16 cellular contexts compared by ENCODE assay signal in the genomic region with DNA sequence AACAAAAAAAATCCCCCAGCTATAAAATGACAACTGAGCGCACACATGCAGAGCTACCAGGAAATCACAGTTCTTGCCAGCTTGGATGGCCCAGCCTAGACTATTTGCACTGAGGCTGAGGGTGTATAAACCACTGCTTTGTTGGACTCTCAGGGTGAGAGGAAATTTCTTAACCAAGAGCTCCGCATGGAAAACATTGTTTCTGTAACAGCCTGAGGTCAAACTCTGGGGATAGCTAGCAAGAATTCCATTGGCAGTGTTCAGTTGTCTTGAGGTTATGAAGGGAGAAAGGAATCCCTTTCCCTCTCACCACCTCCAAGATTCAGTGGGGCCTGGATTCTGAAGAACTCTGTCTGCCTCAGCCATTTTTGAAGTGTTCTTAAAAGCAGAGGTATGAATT.
A peak's percentile ranks its signal among the peaks of the same experiment; 100 is the strongest.
DNase-seq lines count a peak whose midpoint lies in the region; ATAC-seq and TF ChIP-seq lines count a peak whose summit lies in the region.
"Had no signal": no experiment of that assay in that cellular context is flagged by ENCODE, and none has a peak within 500 bp of the region (broad histone marks: within the 10 kb centered on the region; RNA-seq: fewer than 3 reads in every experiment).

No MANE protein-coding gene starts in this region.

- H2AFZ ChIP-seq in GM23248, result no peak overlapping the region

- CTCF ChIA-PET in naive thymus-derived CD4-positive, alpha-beta T cell (lab: Charles Lee), result no interaction called here

- peaks cover 0 to 16% (median 0%) of the 10 kb centered on the region in 5 donors for H3K27me3 Mint-ChIP-seq in naive thymus-derived CD4-positive, alpha-beta T cell
- H3K27me3 Mint-ChIP-seq: activated naive CD8-positive, alpha-beta T cell treated with anti-CD3 and anti-CD28 coated beads, Interleukin-2, amount 50 U/mL, for 24 hours had no signal

- DNase-seq in GM23248 (peak; percentile 6), choroid plexus epithelial cell (ENCODE audit: low read depth) (peak; percentile 4), left lung (no peak), COR-L47 (lab: John Stamatoyannopoulos, UW) (no peak), dermis blood vessel endothelial cell (no peak)
- no peak for DNase-seq in naive thymus-derived CD4-positive, alpha-beta T cell
- DNase-seq: activated naive CD8-positive, alpha-beta T cell treated with anti-CD3 and anti-CD28 coated beads, Interleukin-2, amount 50 U/mL, for 24 hours; activated T-cell treated with anti-CD3 and anti-CD28 coated beads, Interleukin-2, amount 50 U/mL, for 48 hours; CD4-positive, alpha-beta memory T cell; EL; MV-4-11; occipital lobe; stimulated activated naive B cell treated with anti-CD40 and anti-IgM and Interleukin-4, amounts not matched to agents 10 μg/mL and 1 μg/mL and 100 μg/mL, for 72 hours had no signal

- no peaks in the 10 kb centered on the region for H3F3A ChIP-seq in GM23248 (ENCODE audit: insufficient read depth)

- POLR2A ChIA-PET in naive thymus-derived CD4-positive, alpha-beta T cell (lab: Charles Lee), result no interaction called here

- WGBS in GM23248 (ENCODE audit: low coverage in 1 of 2, low lambda C conversion rate in 2 of 2, missing lambda C conversion rate in 2 of 2), 2 experiments, result 2 to 3% methylated on average over 2 of the region's 2 CpGs

- intact Hi-C loops in left lung (cut with DNase I), result no loop called here
- intact Hi-C loops in naive thymus-derived CD4-positive, alpha-beta T cell (cut with micrococcal nuclease), result no loop called here

- no peaks in the 10 kb centered on the region for H4K20me1 ChIP-seq in GM23248 (ENCODE audit: insufficient read depth)

- no peak overlapping the region for H3K4me3 Mint-ChIP-seq in naive thymus-derived CD4-positive, alpha-beta T cell
- H3K4me3 Mint-ChIP-seq: activated naive CD8-positive, alpha-beta T cell treated with anti-CD3 and anti-CD28 coated beads, Interleukin-2, amount 50 U/mL, for 24 hours; CD4-positive, alpha-beta memory T cell; mesothelial cell of epicardium; stimulated activated naive B cell treated with anti-CD40 and anti-IgM and Interleukin-4, amounts not matched to agents 10 μg/mL and 1 μg/mL and 100 μg/mL, for 72 hours had no signal

- peaks cover 0 to 8% (median 0%) of the 10 kb centered on the region in 11 donors for H3K9me3 Mint-ChIP-seq in naive thymus-derived CD4-positive, alpha-beta T cell

- no peak overlapping the region for H3K27ac ChIP-seq in GM23248
- peak overlapping the region in 1 of 2 donors; percentile 60 for H3K27ac ChIP-seq in left lung
- H3K27ac ChIP-seq in skeletal muscle tissue (ENCODE audit: low read depth, low read length), result peak overlapping the region; percentile 33
- no peak overlapping the region for H3K27ac ChIP-seq in naive thymus-derived CD4-positive, alpha-beta T cell (ENCODE audit: low read depth, low read length)

- peaks cover 0 to under 1% (median 0%) of the 10 kb centered on the region in 7 donors for H3K4me1 Mint-ChIP-seq in naive thymus-derived CD4-positive, alpha-beta T cell
- H3K4me1 Mint-ChIP-seq: activated naive CD8-positive, alpha-beta T cell treated with anti-CD3 and anti-CD28 coated beads, Interleukin-2, amount 50 U/mL, for 24 hours; CD4-positive, alpha-beta memory T cell; stimulated activated naive B cell treated with anti-CD40 and anti-IgM and Interleukin-4, amounts not matched to agents 10 μg/mL and 1 μg/mL and 100 μg/mL, for 72 hours had no signal

- H3K9ac ChIP-seq in GM23248 (no peak overlapping the region), skeletal muscle tissue (ENCODE audit: low read depth in 1 of 3, low read length in 3 of 3) (no peak overlapping the region)

- H3K4me1 ChIP-seq in GM23248 (ENCODE audit: insufficient read depth), result no peaks in the 10 kb centered on the region
- H3K4me1 ChIP-seq in left lung, result peaks cover 4 to 5% of the 10 kb centered on the region in 2 donors
- H3K4me1 ChIP-seq in skeletal muscle tissue (ENCODE audit: control insufficient read depth in 3 of 3, insufficient read depth in 3 of 3, low read length in 3 of 3), result peaks cover 0 to 10% (median 7%) of the 10 kb centered on the region in 3 donors
- no peaks in the 10 kb centered on the region for H3K4me1 ChIP-seq in naive thymus-derived CD4-positive, alpha-beta T cell (ENCODE audit: control insufficient read depth in 2 of 2, insufficient read depth in 2 of 2, low read length in 2 of 2)

- H3K4me2 ChIP-seq in GM23248 (ENCODE audit: unreplicated experiment), result no peak overlapping the region

- H3K27me3 ChIP-seq in GM23248 (replicated peaks; ENCODE audit: insufficient read depth) (no peaks in the 10 kb centered on the region), left lung (no peaks in the 10 kb centered on the region), skeletal muscle tissue (ENCODE audit: control insufficient read depth in 3 of 3, insufficient read depth in 3 of 3, low read length in 3 of 3) (no peaks in the 10 kb centered on the region)
- H3K27me3 ChIP-seq in naive thymus-derived CD4-positive, alpha-beta T cell (ENCODE audit: control insufficient read depth in 2 of 2, insufficient read depth in 2 of 2, low read length in 2 of 2), result no peaks in the 10 kb centered on the region

- H3K4me3 ChIP-seq in GM23248 (no peak overlapping the region), choroid plexus epithelial cell (ENCODE audit: low read depth, low read length) (no peak overlapping the region), left lung (no peak overlapping the region), skeletal muscle tissue (ENCODE audit: low read length in 3 of 3) (no peak overlapping the region)
- no peak overlapping the region for H3K4me3 ChIP-seq in naive thymus-derived CD4-positive, alpha-beta T cell (ENCODE audit: low read length)

- no peaks in the 10 kb centered on the region for H3K9me2 ChIP-seq in GM23248 (ENCODE audit: insufficient read depth)

- TF ChIP-seq CTCF in choroid plexus epithelial cell (conservative IDR thresholded peaks at IDR 0.05; ENCODE audit: low read depth, low read length) (no peak), left lung (IDR thresholded peaks at IDR 0.05) (no peak)

- ATAC-seq in left lung (peak; percentile 41), GM19035 (IDR thresholded peaks at IDR 0.05; ENCODE audit: unreplicated experiment) (no peak)
- ATAC-seq in naive thymus-derived CD4-positive, alpha-beta T cell, result no peak
- ATAC-seq: activated naive CD8-positive, alpha-beta T cell treated with anti-CD3 and anti-CD28 coated beads, Interleukin-2, amount 50 U/mL, for 24 hours; stimulated activated naive B cell treated with anti-CD40 and anti-IgM and Interleukin-4, amounts not matched to agents 10 μg/mL and 1 μg/mL and 100 μg/mL, for 72 hours had no signal

- H3K36me3 Mint-ChIP-seq in naive thymus-derived CD4-positive, alpha-beta T cell, result no peaks in the 10 kb centered on the region
- H3K36me3 Mint-ChIP-seq: CD4-positive, alpha-beta memory T cell; mesothelial cell of epicardium; stimulated activated naive B cell treated with anti-CD40 and anti-IgM and Interleukin-4, amounts not matched to agents 10 μg/mL and 1 μg/mL and 100 μg/mL, for 72 hours had no signal

- no peaks in the 10 kb centered on the region for H3K79me2 ChIP-seq in GM23248 (ENCODE audit: insufficient read depth)

- H3K9me3 ChIP-seq in GM23248 (ENCODE audit: low read depth), result no peaks in the 10 kb centered on the region
- H3K9me3 ChIP-seq in left lung, result no peaks in the 10 kb centered on the region
- no peaks in the 10 kb centered on the region for H3K9me3 ChIP-seq in skeletal muscle tissue (ENCODE audit: control insufficient read depth in 3 of 3, low read length in 3 of 3)
- H3K9me3 ChIP-seq in naive thymus-derived CD4-positive, alpha-beta T cell (ENCODE audit: control insufficient read depth in 2 of 3, low read length in 3 of 3), result no peaks in the 10 kb centered on the region

- in situ Hi-C loops in GM23248 (cut with MboI), result no loop called here

- H3K36me3 ChIP-seq in GM23248 (ENCODE audit: low read depth), result no peaks in the 10 kb centered on the region
- no peaks in the 10 kb centered on the region for H3K36me3 ChIP-seq in left lung
- no peaks in the 10 kb centered on the region for H3K36me3 ChIP-seq in skeletal muscle tissue (ENCODE audit: control insufficient read depth in 3 of 3, insufficient read depth in 3 of 3, low read length in 3 of 3)
- no peaks in the 10 kb centered on the region for H3K36me3 ChIP-seq in naive thymus-derived CD4-positive, alpha-beta T cell (ENCODE audit: control insufficient read depth in 2 of 3, insufficient read depth in 3 of 3, low read length in 3 of 3)

- no peak overlapping the region for H3K27ac Mint-ChIP-seq in naive thymus-derived CD4-positive, alpha-beta T cell
- H3K27ac Mint-ChIP-seq: activated naive CD8-positive, alpha-beta T cell treated with anti-CD3 and anti-CD28 coated beads, Interleukin-2, amount 50 U/mL, for 24 hours; CD4-positive, alpha-beta memory T cell; mesothelial cell of epicardium; stimulated activated naive B cell treated with anti-CD40 and anti-IgM and Interleukin-4, amounts not matched to agents 10 μg/mL and 1 μg/mL and 100 μg/mL, for 72 hours had no signal

Comparison
In these comparisons a context has a peak if more than half of its experiments do, and no peak if none do; other contexts are left out.
1. DNase-seq: peak in GM23248 (single experiment) and choroid plexus epithelial cell (single experiment); none in left lung (0 of 2), naive thymus-derived CD4-positive, alpha-beta T cell (0 of 9), COR-L47 (single experiment) and dermis blood vessel endothelial cell (single experiment).